9 cellular contexts compared by ENCODE assay signal in genomic region chr1:2279210-2279639, GRCh38. TPM values are rescaled to one million over a fixed set of nuclear protein-coding genes. Genes with fewer than 3 reads are reported as not detected.
DNase-seq lines count a peak whose midpoint lies in the region; ATAC-seq, FAIRE-seq and TF ChIP-seq lines count a peak whose summit lies in the region.
"Had no signal": no experiment of that assay in that cellular context is flagged by ENCODE, and none has a peak within 500 bp of the region (broad histone marks: within the 10 kb centered on the region; RNA-seq: fewer than 3 reads in every experiment).

No MANE protein-coding gene starts in this region.

- H3K36me3 ChIP-seq in SJCRH30, result 0 out of 2 replicates have a peak, but pooled peaks cover 4% of the 10 kb centered on the region

- H3K9me3 Mint-ChIP-seq in nephron progenitor cell, result peaks cover 9% of the 10 kb centered on the region

- no peak for FAIRE-seq in D721Med (lab: Jason Lieb, UNC)
- FAIRE-seq: G401.6 had no signal

- peaks cover 68% of the 10 kb centered on the region for H3K4me1 Mint-ChIP-seq in nephron progenitor cell

- H3K27me3 ChIP-seq in SJCRH30, result no peaks in the 10 kb centered on the region

- H3K27ac Mint-ChIP-seq in nephron progenitor cell, result peak overlapping the region; percentile 97

- peaks cover 29% of the 10 kb centered on the region for H3K36me3 Mint-ChIP-seq in nephron progenitor cell (ENCODE audit: low read depth)

- peak overlapping the region; percentile 54 for H3K4me3 Mint-ChIP-seq in nephron progenitor cell

- H3K27me3 Mint-ChIP-seq in nephron progenitor cell (ENCODE audit: low read depth, poor library complexity), result no peaks in the 10 kb centered on the region

- no peaks in the 10 kb centered on the region for H3K9me3 ChIP-seq in SJCRH30 (replicated peaks)

- DNase-seq in AG08395 (ENCODE audit: low spot score) (peak; percentile 79), SJCRH30 (peak; percentile 90 to 93), foreskin melanocyte (peak; percentile 65), nephron progenitor cell (peak; percentile 80), D721Med (ENCODE audit: insufficient read length, low spot score) (no peak), SK-N-DZ (ENCODE audit: low spot score) (no peak)
- no peak for DNase-seq in NK-92 treated with Interleukin-12 subunit alpha and Interleukin-12 subunit beta, amount 100 ng/mL, for 24 hours (lab: John Stamatoyannopoulos, UW)

- peak overlapping the region; percentile 52 for H3K27ac ChIP-seq in SJCRH30

- peaks cover 48% of the 10 kb centered on the region for H3K4me1 ChIP-seq in SJCRH30

- TF ChIP-seq CTCF in nephron progenitor cell (IDR thresholded peaks at IDR 0.05), result no peak
- no peak for TF ChIP-seq CTCF in D721Med (IDR thresholded peaks at IDR 0.05; ENCODE audit: insufficient read depth, missing control alignments)

- H3K4me3 ChIP-seq in SJCRH30, result peak overlapping the region; percentile 9; the same call in 1 of the 2 replicates

- ATAC-seq in HG03521 (IDR thresholded peaks at IDR 0.05; ENCODE audit: unreplicated experiment), result no peak

RNA-seq across cellular contexts. Expression of gene SKI, which starts 51.1 kb away (rescaled TPM):
- total RNA-seq in SJCRH30 (2014; rRNA removed; shearing (Covaris generic)), result 12.8 and 13.1 TPM in 2 replicates
- 2.4 and 3.1 TPM in 2 replicates for polyA plus RNA-seq in SK-N-DZ (2014; cell fraction: cytosol; rRNA removed)
- 1.2 and 7.3 TPM in 2 replicates for polyA plus RNA-seq in SK-N-DZ (2014; cell fraction: nucleus; rRNA removed)

Comparison
In these comparisons a context has a peak if more than half of its experiments do, and no peak if none do; other contexts are left out.
1. DNase-seq: peak in AG08395 (single experiment), SJCRH30 (2 of 2), foreskin melanocyte (single experiment) and nephron progenitor cell (single experiment); none in D721Med (single experiment), SK-N-DZ (single experiment) and NK-92 treated with Interleukin-12 subunit alpha and Interleukin-12 subunit beta, amount 100 ng/mL, for 24 hours (single experiment).